Comparison of ENCODE assay signal across 2 cellular contexts in genomic region chr20:15196580-15197255, GRCh38.
TF ChIP-seq lines count a peak whose summit lies in the region.

No MANE protein-coding gene starts in this region.

TF ChIP-seq in HepG2, 621 proteins besides CTCF, POLR2A, EP300 and RAD21 (continued from another document):
- no peak for TF ChIP-seq ARID4A (CRISPR knock-in tag; IDR thresholded peaks at IDR 0.05; ENCODE audit: borderline replicate concordance)
- TF ChIP-seq ZNF512B (CRISPR knock-in tag; IDR thresholded peaks at IDR 0.05; ENCODE audit: borderline replicate concordance): no peak
- no peak for TF ChIP-seq FOXJ3 (CRISPR knock-in tag; IDR thresholded peaks at IDR 0.05; ENCODE audit: borderline replicate concordance)
- no peak for TF ChIP-seq ZNF234 (CRISPR knock-in tag; conservative IDR thresholded peaks at IDR 0.05)
- TF ChIP-seq SP5 (CRISPR knock-in tag; IDR thresholded peaks at IDR 0.05; ENCODE audit: borderline replicate concordance, low read depth): no peak
- no peak for TF ChIP-seq ZNF382 (CRISPR knock-in tag; IDR thresholded peaks at IDR 0.05; ENCODE audit: borderline replicate concordance)
- TF ChIP-seq ZNF615 (CRISPR knock-in tag; IDR thresholded peaks at IDR 0.05; ENCODE audit: borderline replicate concordance): no peak

TF ChIP-seq in WTC11, 78 proteins besides CTCF, POLR2A, EP300 and RAD21 (continued from another document):
- TF ChIP-seq ZNF425 (CRISPR knock-in tag; conservative IDR thresholded peaks at IDR 0.05) (no peak), OVOL2 (CRISPR knock-in tag; IDR thresholded peaks at IDR 0.05; ENCODE audit: borderline replicate concordance) (no peak), AFF4 (CRISPR knock-in tag; IDR thresholded peaks at IDR 0.05; ENCODE audit: borderline replicate concordance) (no peak), PRRX2 (CRISPR knock-in tag; IDR thresholded peaks at IDR 0.05) (no peak), USF2 (CRISPR knock-in tag; IDR thresholded peaks at IDR 0.05) (no peak), JUN (CRISPR knock-in tag; IDR thresholded peaks at IDR 0.05) (no peak), STAT6 (CRISPR knock-in tag; conservative IDR thresholded peaks at IDR 0.05; ENCODE audit: low read depth) (no peak), ZNF138 (CRISPR knock-in tag; conservative IDR thresholded peaks at IDR 0.05) (no peak), ATF3 (CRISPR knock-in tag; conservative IDR thresholded peaks at IDR 0.05) (no peak), SMAD4 (CRISPR knock-in tag; IDR thresholded peaks at IDR 0.05) (no peak), IRF1 (CRISPR knock-in tag; IDR thresholded peaks at IDR 0.05) (no peak)
